ENCODE assay signal across 11 cellular contexts in genomic region chr11:76637491-76638266, GRCh38. TPM values are rescaled to one million over a fixed set of nuclear protein-coding genes. Genes with fewer than 3 reads are reported as not detected.
DNase-seq lines count a peak whose midpoint lies in the region; ATAC-seq, FAIRE-seq and TF ChIP-seq lines count a peak whose summit lies in the region.
"Had no signal": no experiment of that assay in that cellular context is flagged by ENCODE, and none has a peak within 500 bp of the region (broad histone marks: within the 10 kb centered on the region; RNA-seq: fewer than 3 reads in every experiment).

No MANE protein-coding gene starts in this region.

- H3K27ac ChIP-seq in liver (ENCODE audit: low read depth in 1 of 2, low read length in 2 of 2) (peak overlapping the region in 1 of 2 donors; percentile 4), HepG2 (ENCODE audit: extremely low read length, insufficient read depth, low read length) (no peak overlapping the region)
- H3K27ac ChIP-seq: ascending aorta, C4-2B had no signal

- no peak for ATAC-seq in HepG2
- ATAC-seq in HG03135 (IDR thresholded peaks at IDR 0.05; ENCODE audit: unreplicated experiment): peak; percentile 82
- ATAC-seq in activated naive CD4-positive, alpha-beta T cell treated with anti-CD3 and anti-CD28 coated beads, Interleukin-2, amount 50 U/mL, for 72 hours: no peak

- no peaks in the 10 kb centered on the region for H3K79me2 ChIP-seq in HepG2 (ENCODE audit: insufficient read depth, low read length)

- H3K4me3 Mint-ChIP-seq in dendritic cell treated with granulocyte-macrophage colony-stimulating factor and Interleukin-4, amounts not matched to agents 40 ng/mL and 50 ng/mL, for 4 days: no peak overlapping the region

- CTCF ChIA-PET in HepG2 (lab: Yijun Ruan, JAX; ENCODE audit: low intra/inter-chr PET ratio, low total read pairs): no interaction called here

- H3K9ac ChIP-seq in liver (ENCODE audit: low read depth in 1 of 2, low read length in 2 of 2) (no peak overlapping the region), HepG2 (ENCODE audit: insufficient read depth, low read depth, low read length) (no peak overlapping the region)

- H3K27me3 Mint-ChIP-seq in dendritic cell treated with granulocyte-macrophage colony-stimulating factor and Interleukin-4, amounts not matched to agents 40 ng/mL and 50 ng/mL, for 4 days: peaks cover 37% of the 10 kb centered on the region

- BruUV-seq in HepG2 (replicated peaks; lab: Mats Ljungman, UMichigan): no TSS peak

- TF ChIP-seq CTCF in liver (IDR thresholded peaks at IDR 0.05; ENCODE audit: low read depth, low read length, missing input control) (no peak), HepG2 (CRISPR knock-in tag; IDR thresholded peaks at IDR 0.05) (no peak)

- H3K36me3 ChIP-seq in liver (ENCODE audit: control insufficient read depth in 4 of 4, insufficient read depth in 3 of 4, low read depth in 1 of 4, low read length in 3 of 4): no peaks in the 10 kb centered on the region
- no peaks in the 10 kb centered on the region for H3K36me3 ChIP-seq in HepG2 (replicated peaks in 1 of 2; ENCODE audit: control insufficient read depth in 1 of 2, insufficient read depth in 2 of 2, low read length in 2 of 2)
- H3K36me3 ChIP-seq: ascending aorta had no signal

- intact Hi-C loops in HepG2 (cut with micrococcal nuclease; ENCODE audit: unreplicated experiment): no loop called here
- intact Hi-C loops in dendritic cell treated with granulocyte-macrophage colony-stimulating factor and Interleukin-4, amounts not matched to agents 40 ng/mL and 50 ng/mL, for 4 days (cut with micrococcal nuclease): no loop called here

- peak in 1 of 2 donors; percentile 5 for TF ChIP-seq RAD21 in liver (IDR thresholded peaks at IDR 0.05)
- no peak for TF ChIP-seq RAD21 in HepG2 (CRISPR knock-in tag; IDR thresholded peaks at IDR 0.05)

- in situ Hi-C loops in HepG2 (cut with HindIII; ENCODE audit: extremely low pct_ligation_motif_present, low pct_unique_long_range_greater_than_20kb): no loop called here

- H3K9me3 ChIP-seq in liver (ENCODE audit: control insufficient read depth in 4 of 4, low read length in 3 of 4) (no peaks in the 10 kb centered on the region), HepG2 (ENCODE audit: low read length) (no peaks in the 10 kb centered on the region)
- H3K9me3 ChIP-seq: ascending aorta had no signal

- peak overlapping the region; percentile 73 for H3K27ac Mint-ChIP-seq in dendritic cell treated with granulocyte-macrophage colony-stimulating factor and Interleukin-4, amounts not matched to agents 40 ng/mL and 50 ng/mL, for 4 days
- H3K27ac Mint-ChIP-seq in activated naive CD4-positive, alpha-beta T cell treated with anti-CD3 and anti-CD28 coated beads, Interleukin-2, amount 50 U/mL, for 72 hours: peak overlapping the region in 1 of 2 donors; percentile 45

- H3K4me1 Mint-ChIP-seq in dendritic cell treated with granulocyte-macrophage colony-stimulating factor and Interleukin-4, amounts not matched to agents 40 ng/mL and 50 ng/mL, for 4 days (ENCODE audit: low read depth): peaks cover 49% of the 10 kb centered on the region

- DNase-seq in HepG2 (ENCODE audit: low spot score) (no peak), ureter (ENCODE audit: low spot score) (peak; percentile 51), NCI-H1694 treated with DMSO at 0.1 percent for 48 hours (lab: John Stamatoyannopoulos, UW) (no peak), NCI-H2081 treated with DMSO at 0.1 percent for 48 hours (lab: John Stamatoyannopoulos, UW) (no peak)
- DNase-seq in activated naive CD4-positive, alpha-beta T cell treated with anti-CD3 and anti-CD28 coated beads, Interleukin-2, amount 50 U/mL, for 72 hours (ENCODE audit: low spot score in 2 of 2): no peak

- H2AFZ ChIP-seq in HepG2 (ENCODE audit: low read length): no peak overlapping the region

- no peak overlapping the region for H3K4me2 ChIP-seq in HepG2 (ENCODE audit: low read depth, low read length)

- WGBS in liver: 55% methylated on average over 14 of the region's 14 CpGs
- 0% methylated on average over 2 of the region's 14 CpGs for WGBS in HepG2 (ENCODE audit: low lambda C conversion rate)

- no peak for FAIRE-seq in HepG2 (lab: Jason Lieb, UNC)

- H3K4me3 ChIP-seq in liver (ENCODE audit: low read depth in 1 of 3, low read length in 3 of 3) (no peak overlapping the region), HepG2 (replicated peaks in 1 of 3; ENCODE audit: insufficient read depth in 1 of 3, low read depth in 2 of 3, low read length in 3 of 3) (no peak overlapping the region)
- H3K4me3 ChIP-seq: ascending aorta had no signal

- POLR2A ChIA-PET in HepG2 (lab: Yijun Ruan, JAX): no interaction called here

- TF ChIP-seq EP300 in HepG2 (IDR thresholded peaks at IDR 0.05; ENCODE audit: low read depth in 2 of 2, low read length in 2 of 2) (no peak), HepG2 (CRISPR knock-in tag; IDR thresholded peaks at IDR 0.05; ENCODE audit: borderline replicate concordance) (no peak)

- no peaks in the 10 kb centered on the region for H3K9me3 Mint-ChIP-seq in dendritic cell treated with granulocyte-macrophage colony-stimulating factor and Interleukin-4, amounts not matched to agents 40 ng/mL and 50 ng/mL, for 4 days
- H3K9me3 Mint-ChIP-seq in activated naive CD4-positive, alpha-beta T cell treated with anti-CD3 and anti-CD28 coated beads, Interleukin-2, amount 50 U/mL, for 72 hours: no peaks in the 10 kb centered on the region

- H3K4me1 ChIP-seq in liver (ENCODE audit: control insufficient read depth in 4 of 4, insufficient read depth in 4 of 4, low read length in 3 of 4) (no peaks in the 10 kb centered on the region), HepG2 (ENCODE audit: insufficient read depth, low read length) (no peaks in the 10 kb centered on the region)

- no peak for TF ChIP-seq POLR2A in HepG2 (IDR thresholded peaks at IDR 0.05; ENCODE audit: insufficient read depth in 1 of 2, low read depth in 2 of 2, low read length in 2 of 2)

- H4K20me1 ChIP-seq in HepG2 (ENCODE audit: insufficient read depth, low read length): no peaks in the 10 kb centered on the region

- H3K36me3 Mint-ChIP-seq in dendritic cell treated with granulocyte-macrophage colony-stimulating factor and Interleukin-4, amounts not matched to agents 40 ng/mL and 50 ng/mL, for 4 days (ENCODE audit: low read depth): no peaks in the 10 kb centered on the region
- H3K36me3 Mint-ChIP-seq in activated naive CD4-positive, alpha-beta T cell treated with anti-CD3 and anti-CD28 coated beads, Interleukin-2, amount 50 U/mL, for 72 hours: no peaks in the 10 kb centered on the region

- peaks cover 0 to 2% (median 0%) of the 10 kb centered on the region in 4 donors for H3K27me3 ChIP-seq in liver (ENCODE audit: control insufficient read depth in 4 of 4, insufficient read depth in 4 of 4, low read length in 3 of 4)
- peaks cover 6 to 52% of the 10 kb centered on the region in 2 experiments for H3K27me3 ChIP-seq in HepG2 (ENCODE audit: control insufficient read depth in 1 of 2, insufficient read depth in 2 of 2, low read length in 2 of 2)
- H3K27me3 ChIP-seq: ascending aorta had no signal

TF ChIP-seq in liver, 16 proteins besides CTCF, POLR2A, EP300 and RAD21 (continues in another document):
- peak in 1 of 2 donors; percentile 53 for TF ChIP-seq RXRA (IDR thresholded peaks at IDR 0.05)

TF ChIP-seq in HepG2, 621 proteins besides CTCF, POLR2A, EP300 and RAD21 (continues in another document):
- TF ChIP-seq CAMTA2 (CRISPR knock-in tag; IDR thresholded peaks at IDR 0.05; ENCODE audit: borderline replicate concordance) (no peak), ZFP62 (CRISPR knock-in tag; IDR thresholded peaks at IDR 0.05) (no peak)
- TF ChIP-seq, protein P1, sequence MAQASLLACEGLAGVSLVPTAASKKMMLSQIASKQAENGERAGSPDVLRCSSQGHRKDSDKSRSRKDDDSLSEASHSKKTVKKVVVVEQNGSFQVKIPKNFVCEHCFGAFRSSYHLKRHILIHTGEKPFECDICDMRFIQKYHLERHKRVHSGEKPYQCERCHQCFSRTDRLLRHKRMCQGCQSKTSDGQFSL (CRISPR knock-in tag; IDR thresholded peaks at IDR 0.05): no peak

RNA-seq across cellular contexts. Expression of gene LRRC32, which starts 32.9 kb away (rescaled TPM):
- 1 to 10 TPM; 5.4 to 7.4 TPM for total RNA-seq in liver
- 10 to 100 TPM; 11.2 to 15.4 TPM for polyA plus RNA-seq in liver
- not detected in 2 replicates for total RNA-seq in HepG2 (2016; rRNA removed; fragmentation: Illumina TruSeq; extraction: Trizol)
- total RNA-seq in HepG2 (2016; cell fraction: cytosol; rRNA removed; fragmentation: Illumina TruSeq; extraction: Trizol; ENCODE audit: low read depth): not detected in 2 replicates
- not detected in 2 replicates for total RNA-seq in HepG2 (2016; cell fraction: insoluble cytoplasmic fraction; rRNA removed; fragmentation: Illumina TruSeq; extraction: Trizol)
- not detected in 2 replicates for total RNA-seq in HepG2 (2016; cell fraction: membrane; rRNA removed; fragmentation: Illumina TruSeq; extraction: Trizol)
- not detected in 2 replicates for total RNA-seq in HepG2 (2016; cell fraction: nucleus; rRNA removed; fragmentation: Illumina TruSeq; extraction: Trizol)
- 0.07 and 0.12 TPM in 2 replicates for polyA plus RNA-seq in HepG2 (2011; rRNA removed)
- polyA plus RNA-seq in HepG2 (2011; cell fraction: cytosol; rRNA removed): not detected in 2 replicates
- 0.03 TPM in 1 of 2 replicates, not detected in the other for polyA plus RNA-seq in HepG2 (2011; cell fraction: nucleus; rRNA removed)
- polyA plus RNA-seq in HepG2 (2012): 0.07 TPM in 1 of 2 replicates, not detected in the other
- polyA plus RNA-seq in HepG2 (2016; cell fraction: cytosol; fragmentation: Illumina TruSeq; extraction: Trizol; ENCODE audit: low read depth): not detected in 2 replicates
- not detected in 2 replicates for polyA plus RNA-seq in HepG2 (2016; cell fraction: insoluble cytoplasmic fraction; fragmentation: Illumina TruSeq; extraction: Trizol; ENCODE audit: low read depth)
- not detected in 2 replicates for polyA plus RNA-seq in HepG2 (2016; cell fraction: membrane; fragmentation: Illumina TruSeq; extraction: Trizol; ENCODE audit: low read depth)
- not detected in 2 replicates for polyA plus RNA-seq in HepG2 (2016; cell fraction: nucleus; fragmentation: Illumina TruSeq; extraction: Trizol; ENCODE audit: insufficient read depth, low read depth)
- 1.6 TPM in 1 of 2 replicates, not detected in the other for polyA minus RNA-seq in HepG2 (2011; rRNA and poly(A)+ RNA removed; ENCODE audit: low replicate concordance)
- polyA minus RNA-seq in HepG2 (2011; cell fraction: cytosol; rRNA and poly(A)+ RNA removed): not detected in 2 replicates
- not detected in 2 replicates for polyA minus RNA-seq in HepG2 (2011; cell fraction: nucleus; rRNA and poly(A)+ RNA removed)
- 83.7 TPM for total RNA-seq in ureter
- under 1 TPM; 0.30 to 0.43 TPM for total RNA-seq in activated naive CD4-positive, alpha-beta T cell treated with anti-CD3 and anti-CD28 coated beads, Interleukin-2, amount 50 U/mL, for 72 hours
- total RNA-seq: M059J had no signal

Comparison
In these comparisons a context has a peak if more than half of its experiments do, and no peak if none do; other contexts are left out.
1. RNA of gene LRRC32, which starts 32.9 kb away (total RNA-seq): 83.7 TPM in ureter (single experiment); 5.4 to 7.4 TPM in liver, 0.30 to 0.43 TPM in activated naive CD4-positive, alpha-beta T cell treated with anti-CD3 and anti-CD28 coated beads, Interleukin-2, amount 50 U/mL, for 72 hours and not detected in HepG2; every median in the first group is over 10 times any median in the second.